Comparison of ENCODE assay signal across 1 cellular context in the genomic region with DNA sequence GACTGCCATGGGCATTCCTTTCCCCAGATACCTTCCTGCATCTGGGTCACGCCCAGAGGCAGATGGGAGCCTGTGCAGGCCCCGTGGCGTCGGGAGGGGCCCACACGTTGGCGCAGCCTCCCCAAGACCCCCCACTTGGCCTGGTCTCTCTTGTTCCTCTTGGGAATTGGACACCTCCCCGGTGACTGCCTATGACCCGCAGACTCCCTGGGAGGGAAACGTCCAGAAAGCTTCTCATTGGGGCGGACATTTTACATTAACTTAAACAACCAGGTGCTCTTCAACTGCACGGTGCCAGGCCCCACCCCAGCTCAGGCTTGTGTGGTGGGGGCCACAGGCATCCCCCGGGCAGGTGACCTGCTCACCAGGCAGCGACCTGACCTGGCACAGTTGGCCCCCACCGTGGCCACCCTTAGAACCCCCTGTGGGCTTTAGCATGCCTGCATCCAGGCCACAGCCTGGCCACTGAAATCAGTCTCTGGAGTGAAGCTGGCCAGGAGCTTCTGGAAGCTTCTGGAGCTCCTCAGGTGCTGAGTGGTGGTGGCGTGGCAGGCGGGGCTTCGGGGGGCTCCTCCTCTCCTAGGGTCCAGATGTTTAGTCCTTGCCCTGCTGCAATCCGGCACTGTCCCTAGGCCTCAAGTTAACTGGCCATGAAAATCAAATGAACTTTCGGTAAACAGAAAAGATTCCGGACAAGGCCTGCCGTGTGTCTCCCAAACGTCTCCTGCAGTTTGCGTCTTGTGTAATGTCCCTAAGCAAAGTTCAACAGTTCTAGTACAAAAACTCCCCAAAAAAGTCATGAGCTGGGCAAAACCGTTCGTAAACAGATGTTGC.
TF ChIP-seq lines count a peak whose summit lies in the region.

No MANE protein-coding gene starts in this region.

TF ChIP-seq in HepG2, 621 proteins besides CTCF, POLR2A, EP300 and RAD21 (continued from another document and continues in another):
- TF ChIP-seq, protein P1, sequence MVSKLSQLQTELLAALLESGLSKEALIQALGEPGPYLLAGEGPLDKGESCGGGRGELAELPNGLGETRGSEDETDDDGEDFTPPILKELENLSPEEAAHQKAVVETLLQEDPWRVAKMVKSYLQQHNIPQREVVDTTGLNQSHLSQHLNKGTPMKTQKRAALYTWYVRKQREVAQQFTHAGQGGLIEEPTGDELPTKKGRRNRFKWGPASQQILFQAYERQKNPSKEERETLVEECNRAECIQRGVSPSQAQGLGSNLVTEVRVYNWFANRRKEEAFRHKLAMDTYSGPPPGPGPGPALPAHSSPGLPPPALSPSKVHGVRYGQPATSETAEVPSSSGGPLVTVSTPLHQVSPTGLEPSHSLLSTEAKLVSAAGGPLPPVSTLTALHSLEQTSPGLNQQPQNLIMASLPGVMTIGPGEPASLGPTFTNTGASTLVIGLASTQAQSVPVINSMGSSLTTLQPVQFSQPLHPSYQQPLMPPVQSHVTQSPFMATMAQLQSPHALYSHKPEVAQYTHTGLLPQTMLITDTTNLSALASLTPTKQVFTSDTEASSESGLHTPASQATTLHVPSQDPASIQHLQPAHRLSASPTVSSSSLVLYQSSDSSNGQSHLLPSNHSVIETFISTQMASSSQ (IDR thresholded peaks at IDR 0.05; ENCODE audit: low read depth), result no peak
- TF ChIP-seq, protein P1 (CRISPR knock-in tag; IDR thresholded peaks at IDR 0.05; ENCODE audit: borderline replicate concordance), result peak; percentile 61; the same call in 1 of the 2 replicates
- TF ChIP-seq HMGXB4 (CRISPR knock-in tag; IDR thresholded peaks at IDR 0.05; ENCODE audit: borderline replicate concordance in 1 of 2, low read depth in 1 of 2), result peak in 1 of 2 experiments; percentile 58; a peak in 2 of 4 replicates
- TF ChIP-seq SIN3A (IDR thresholded peaks at IDR 0.05; ENCODE audit: borderline replicate concordance, low read depth, low read length), result no peak
- TF ChIP-seq, protein P2, sequence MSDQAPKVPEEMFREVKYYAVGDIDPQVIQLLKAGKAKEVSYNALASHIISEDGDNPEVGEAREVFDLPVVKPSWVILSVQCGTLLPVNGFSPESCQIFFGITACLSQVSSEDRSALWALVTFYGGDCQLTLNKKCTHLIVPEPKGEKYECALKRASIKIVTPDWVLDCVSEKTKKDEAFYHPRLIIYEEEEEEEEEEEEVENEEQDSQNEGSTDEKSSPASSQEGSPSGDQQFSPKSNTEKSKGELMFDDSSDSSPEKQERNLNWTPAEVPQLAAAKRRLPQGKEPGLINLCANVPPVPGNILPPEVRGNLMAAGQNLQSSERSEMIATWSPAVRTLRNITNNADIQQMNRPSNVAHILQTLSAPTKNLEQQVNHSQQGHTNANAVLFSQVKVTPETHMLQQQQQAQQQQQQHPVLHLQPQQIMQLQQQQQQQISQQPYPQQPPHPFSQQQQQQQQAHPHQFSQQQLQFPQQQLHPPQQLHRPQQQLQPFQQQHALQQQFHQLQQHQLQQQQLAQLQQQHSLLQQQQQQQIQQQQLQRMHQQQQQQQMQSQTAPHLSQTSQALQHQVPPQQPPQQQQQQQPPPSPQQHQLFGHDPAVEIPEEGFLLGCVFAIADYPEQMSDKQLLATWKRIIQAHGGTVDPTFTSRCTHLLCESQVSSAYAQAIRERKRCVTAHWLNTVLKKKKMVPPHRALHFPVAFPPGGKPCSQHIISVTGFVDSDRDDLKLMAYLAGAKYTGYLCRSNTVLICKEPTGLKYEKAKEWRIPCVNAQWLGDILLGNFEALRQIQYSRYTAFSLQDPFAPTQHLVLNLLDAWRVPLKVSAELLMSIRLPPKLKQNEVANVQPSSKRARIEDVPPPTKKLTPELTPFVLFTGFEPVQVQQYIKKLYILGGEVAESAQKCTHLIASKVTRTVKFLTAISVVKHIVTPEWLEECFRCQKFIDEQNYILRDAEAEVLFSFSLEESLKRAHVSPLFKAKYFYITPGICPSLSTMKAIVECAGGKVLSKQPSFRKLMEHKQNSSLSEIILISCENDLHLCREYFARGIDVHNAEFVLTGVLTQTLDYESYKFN (CRISPR knock-in tag; conservative IDR thresholded peaks at IDR 0.05), result peak; percentile 83
- no peak for TF ChIP-seq ZNF646 (CRISPR knock-in tag; IDR thresholded peaks at IDR 0.05)
- no peak for TF ChIP-seq FOXM1 (CRISPR knock-in tag; IDR thresholded peaks at IDR 0.05)
- TF ChIP-seq, protein P3, sequence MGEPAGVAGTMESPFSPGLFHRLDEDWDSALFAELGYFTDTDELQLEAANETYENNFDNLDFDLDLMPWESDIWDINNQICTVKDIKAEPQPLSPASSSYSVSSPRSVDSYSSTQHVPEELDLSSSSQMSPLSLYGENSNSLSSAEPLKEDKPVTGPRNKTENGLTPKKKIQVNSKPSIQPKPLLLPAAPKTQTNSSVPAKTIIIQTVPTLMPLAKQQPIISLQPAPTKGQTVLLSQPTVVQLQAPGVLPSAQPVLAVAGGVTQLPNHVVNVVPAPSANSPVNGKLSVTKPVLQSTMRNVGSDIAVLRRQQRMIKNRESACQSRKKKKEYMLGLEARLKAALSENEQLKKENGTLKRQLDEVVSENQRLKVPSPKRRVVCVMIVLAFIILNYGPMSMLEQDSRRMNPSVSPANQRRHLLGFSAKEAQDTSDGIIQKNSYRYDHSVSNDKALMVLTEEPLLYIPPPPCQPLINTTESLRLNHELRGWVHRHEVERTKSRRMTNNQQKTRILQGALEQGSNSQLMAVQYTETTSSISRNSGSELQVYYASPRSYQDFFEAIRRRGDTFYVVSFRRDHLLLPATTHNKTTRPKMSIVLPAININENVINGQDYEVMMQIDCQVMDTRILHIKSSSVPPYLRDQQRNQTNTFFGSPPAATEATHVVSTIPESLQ (CRISPR knock-in tag; conservative IDR thresholded peaks at IDR 0.05), result no peak
- no peak; the same call in 1 of the 2 replicates for TF ChIP-seq MEF2D (CRISPR knock-in tag; IDR thresholded peaks at IDR 0.05)
- TF ChIP-seq HHEX (CRISPR knock-in tag; IDR thresholded peaks at IDR 0.05), result no peak
- TF ChIP-seq ZSCAN25 (CRISPR knock-in tag; IDR thresholded peaks at IDR 0.05), result no peak
- peak; percentile 75; the same call in 1 of the 2 replicates for TF ChIP-seq ZMAT3 (CRISPR knock-in tag; conservative IDR thresholded peaks at IDR 0.05)
- no peak for TF ChIP-seq ZFP41 (CRISPR knock-in tag; IDR thresholded peaks at IDR 0.05; ENCODE audit: borderline replicate concordance)
- TF ChIP-seq TMF1 (CRISPR knock-in tag; IDR thresholded peaks at IDR 0.05; ENCODE audit: low read depth), result no peak
- TF ChIP-seq PAX8 (CRISPR knock-in tag; IDR thresholded peaks at IDR 0.05; ENCODE audit: borderline replicate concordance), result no peak
- TF ChIP-seq ZNF296 (CRISPR knock-in tag; conservative IDR thresholded peaks at IDR 0.05), result no peak
- TF ChIP-seq CC2D1A (CRISPR knock-in tag; IDR thresholded peaks at IDR 0.05), result no peak
- no peak for TF ChIP-seq SATB2 (CRISPR knock-in tag; IDR thresholded peaks at IDR 0.05)
- TF ChIP-seq SOX6 (IDR thresholded peaks at IDR 0.05), result no peak
- TF ChIP-seq SOX6 (CRISPR knock-in tag; IDR thresholded peaks at IDR 0.05), result peak; percentile 77
- TF ChIP-seq, protein P4, sequence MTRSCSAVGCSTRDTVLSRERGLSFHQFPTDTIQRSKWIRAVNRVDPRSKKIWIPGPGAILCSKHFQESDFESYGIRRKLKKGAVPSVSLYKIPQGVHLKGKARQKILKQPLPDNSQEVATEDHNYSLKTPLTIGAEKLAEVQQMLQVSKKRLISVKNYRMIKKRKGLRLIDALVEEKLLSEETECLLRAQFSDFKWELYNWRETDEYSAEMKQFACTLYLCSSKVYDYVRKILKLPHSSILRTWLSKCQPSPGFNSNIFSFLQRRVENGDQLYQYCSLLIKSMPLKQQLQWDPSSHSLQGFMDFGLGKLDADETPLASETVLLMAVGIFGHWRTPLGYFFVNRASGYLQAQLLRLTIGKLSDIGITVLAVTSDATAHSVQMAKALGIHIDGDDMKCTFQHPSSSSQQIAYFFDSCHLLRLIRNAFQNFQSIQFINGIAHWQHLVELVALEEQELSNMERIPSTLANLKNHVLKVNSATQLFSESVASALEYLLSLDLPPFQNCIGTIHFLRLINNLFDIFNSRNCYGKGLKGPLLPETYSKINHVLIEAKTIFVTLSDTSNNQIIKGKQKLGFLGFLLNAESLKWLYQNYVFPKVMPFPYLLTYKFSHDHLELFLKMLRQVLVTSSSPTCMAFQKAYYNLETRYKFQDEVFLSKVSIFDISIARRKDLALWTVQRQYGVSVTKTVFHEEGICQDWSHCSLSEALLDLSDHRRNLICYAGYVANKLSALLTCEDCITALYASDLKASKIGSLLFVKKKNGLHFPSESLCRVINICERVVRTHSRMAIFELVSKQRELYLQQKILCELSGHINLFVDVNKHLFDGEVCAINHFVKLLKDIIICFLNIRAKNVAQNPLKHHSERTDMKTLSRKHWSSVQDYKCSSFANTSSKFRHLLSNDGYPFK (CRISPR knock-in tag; IDR thresholded peaks at IDR 0.05; ENCODE audit: borderline replicate concordance), result peak; percentile 34; the same call in 1 of the 2 replicates
- no peak; the same call in 1 of the 2 replicates for TF ChIP-seq ZMYM3 (CRISPR knock-in tag; IDR thresholded peaks at IDR 0.05)
- TF ChIP-seq ARNT (IDR thresholded peaks at IDR 0.05), result no peak
- TF ChIP-seq ETV6 (CRISPR knock-in tag; conservative IDR thresholded peaks at IDR 0.05), result no peak
- no peak for TF ChIP-seq EEA1 (CRISPR knock-in tag; IDR thresholded peaks at IDR 0.05; ENCODE audit: borderline replicate concordance)
- no peak for TF ChIP-seq ZNF484 (CRISPR knock-in tag; IDR thresholded peaks at IDR 0.05; ENCODE audit: borderline replicate concordance, low read depth)
- TF ChIP-seq ZNF550 (CRISPR knock-in tag; IDR thresholded peaks at IDR 0.05; ENCODE audit: borderline replicate concordance), result no peak
- no peak for TF ChIP-seq FIP1L1 (IDR thresholded peaks at IDR 0.05; ENCODE audit: borderline replicate concordance, insufficient read depth, low read depth, low read length)
- TF ChIP-seq ZNF577 (CRISPR knock-in tag; IDR thresholded peaks at IDR 0.05; ENCODE audit: borderline replicate concordance, low read depth), result no peak
